1 cellular context compared by ENCODE assay signal in the genomic region with DNA sequence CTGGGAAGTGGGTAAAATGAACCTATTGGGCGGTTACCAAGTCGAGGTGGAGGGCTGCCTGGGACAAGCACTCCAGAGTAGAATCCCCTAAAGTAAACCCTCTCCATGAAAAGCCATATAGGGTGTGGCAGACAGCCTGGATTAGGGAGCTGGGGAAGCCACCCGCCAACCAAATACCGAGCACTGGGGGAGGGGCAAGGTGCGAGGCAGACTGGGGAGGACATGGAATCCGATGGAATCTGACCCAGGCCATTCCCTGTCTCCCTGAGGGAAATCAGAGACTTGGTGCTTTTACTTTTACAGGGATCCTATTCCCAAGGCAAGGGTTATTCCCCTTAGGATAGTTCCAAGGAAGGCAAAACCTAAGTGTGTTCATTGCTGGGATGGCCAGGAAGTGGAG.
TF ChIP-seq lines count a peak whose summit lies in the region.

No MANE protein-coding gene starts in this region.

TF ChIP-seq in GM23338, 12 proteins besides CTCF, POLR2A, EP300 and RAD21 (continued from another document):
- TF ChIP-seq CREB1 (CRISPR knock-in tag; IDR thresholded peaks at IDR 0.05; ENCODE audit: low read depth) (no peak), JUNB (IDR thresholded peaks at IDR 0.05; ENCODE audit: unreplicated experiment) (no peak)
